Comparison of ENCODE assay signal across 1 cellular context in the genomic region with DNA sequence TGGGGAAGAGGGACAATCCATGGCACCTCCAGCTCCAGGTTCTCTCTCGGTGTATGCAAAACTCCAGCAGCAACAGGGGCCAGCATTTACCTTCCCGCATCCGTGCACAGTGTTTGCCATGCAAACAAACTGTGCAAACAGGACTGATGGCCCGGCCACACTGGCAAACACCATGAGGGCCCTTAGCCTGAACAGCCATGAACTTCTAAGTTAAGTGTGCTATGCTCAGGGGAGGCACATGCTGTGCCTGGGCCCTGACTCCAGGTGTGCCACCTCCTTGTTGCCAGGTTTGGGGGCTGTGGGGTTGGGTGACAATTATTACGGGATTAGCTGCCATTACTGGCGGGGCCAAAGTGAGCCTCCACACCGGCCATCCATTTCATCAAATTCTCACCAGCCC.
TF ChIP-seq lines count a peak whose summit lies in the region.

No MANE protein-coding gene starts in this region.

TF ChIP-seq in HepG2, 621 proteins besides CTCF, POLR2A, EP300 and RAD21 (continued from another document and continues in another):
- TF ChIP-seq, protein P1, sequence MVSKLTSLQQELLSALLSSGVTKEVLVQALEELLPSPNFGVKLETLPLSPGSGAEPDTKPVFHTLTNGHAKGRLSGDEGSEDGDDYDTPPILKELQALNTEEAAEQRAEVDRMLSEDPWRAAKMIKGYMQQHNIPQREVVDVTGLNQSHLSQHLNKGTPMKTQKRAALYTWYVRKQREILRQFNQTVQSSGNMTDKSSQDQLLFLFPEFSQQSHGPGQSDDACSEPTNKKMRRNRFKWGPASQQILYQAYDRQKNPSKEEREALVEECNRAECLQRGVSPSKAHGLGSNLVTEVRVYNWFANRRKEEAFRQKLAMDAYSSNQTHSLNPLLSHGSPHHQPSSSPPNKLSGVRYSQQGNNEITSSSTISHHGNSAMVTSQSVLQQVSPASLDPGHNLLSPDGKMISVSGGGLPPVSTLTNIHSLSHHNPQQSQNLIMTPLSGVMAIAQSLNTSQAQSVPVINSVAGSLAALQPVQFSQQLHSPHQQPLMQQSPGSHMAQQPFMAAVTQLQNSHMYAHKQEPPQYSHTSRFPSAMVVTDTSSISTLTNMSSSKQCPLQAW (CRISPR knock-in tag; IDR thresholded peaks at IDR 0.05), result peak; percentile 82; the same call in 1 of the 2 replicates
- TF ChIP-seq ZNF747 (CRISPR knock-in tag; IDR thresholded peaks at IDR 0.05; ENCODE audit: borderline replicate concordance) (no peak), PRDM15 (CRISPR knock-in tag; IDR thresholded peaks at IDR 0.05) (peak; percentile 74; the same call in 1 of the 2 replicates), SOX6 (IDR thresholded peaks at IDR 0.05) (no peak), SOX6 (CRISPR knock-in tag; IDR thresholded peaks at IDR 0.05) (peak; percentile 70), ZNF616 (CRISPR knock-in tag; IDR thresholded peaks at IDR 0.05; ENCODE audit: low read depth) (no peak), SALL2 (CRISPR knock-in tag; IDR thresholded peaks at IDR 0.05) (no peak), RXRA (CRISPR knock-in tag; IDR thresholded peaks at IDR 0.05) (peak; percentile 88), SMC3 (IDR thresholded peaks at IDR 0.05; ENCODE audit: low read length) (no peak; the same call in 1 of the 2 replicates), ZZZ3 (CRISPR knock-in tag; IDR thresholded peaks at IDR 0.05; ENCODE audit: borderline replicate concordance) (no peak), YEATS2 (CRISPR knock-in tag; IDR thresholded peaks at IDR 0.05; ENCODE audit: borderline replicate concordance) (0 out of 2 replicates have a peak, but pooled peaks have one; percentile 24), ZNF333 (CRISPR knock-in tag; IDR thresholded peaks at IDR 0.05; ENCODE audit: borderline replicate concordance) (no peak), TP53 (CRISPR knock-in tag; conservative IDR thresholded peaks at IDR 0.05) (0 out of 2 replicates have a peak, but pooled peaks have one; percentile 23), MAFK (conservative IDR thresholded peaks at IDR 0.05 in 1 of 2, IDR thresholded peaks at IDR 0.05 in 1 of 2; ENCODE audit: low read length in 2 of 2) (no peak), RFX5 (IDR thresholded peaks at IDR 0.05; ENCODE audit: low read depth, low read length) (no peak), MNT (IDR thresholded peaks at IDR 0.05) (no peak), ZSCAN31 (CRISPR knock-in tag; IDR thresholded peaks at IDR 0.05; ENCODE audit: low read depth) (no peak), MXI1 (IDR thresholded peaks at IDR 0.05; ENCODE audit: borderline replicate concordance, low read depth, low read length) (no peak), MTA3 (CRISPR knock-in tag; IDR thresholded peaks at IDR 0.05) (no peak), HNRNPUL1 (IDR thresholded peaks at IDR 0.05; ENCODE audit: low read depth, low read length) (no peak), SNRNP70 (IDR thresholded peaks at IDR 0.05; ENCODE audit: low read depth, low read length) (no peak), ZIK1 (CRISPR knock-in tag; IDR thresholded peaks at IDR 0.05; ENCODE audit: borderline replicate concordance, low read depth) (no peak), GABPB1 (CRISPR knock-in tag; IDR thresholded peaks at IDR 0.05) (no peak), RFXANK (CRISPR knock-in tag; IDR thresholded peaks at IDR 0.05) (no peak), MYNN (CRISPR knock-in tag; IDR thresholded peaks at IDR 0.05; ENCODE audit: low read depth) (no peak)
- TF ChIP-seq, protein P2, sequence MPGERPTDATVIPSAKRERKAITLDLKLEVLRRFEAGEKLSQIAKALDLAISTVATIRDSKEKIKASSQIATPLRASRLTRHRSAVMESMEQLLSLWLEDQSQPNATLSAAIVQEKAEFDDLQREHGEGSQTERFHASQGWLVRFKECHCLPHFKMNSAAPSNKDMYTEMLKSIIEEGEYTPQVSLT (CRISPR knock-in tag; IDR thresholded peaks at IDR 0.05; ENCODE audit: borderline replicate concordance, low read depth), result no peak
- TF ChIP-seq, protein P3, sequence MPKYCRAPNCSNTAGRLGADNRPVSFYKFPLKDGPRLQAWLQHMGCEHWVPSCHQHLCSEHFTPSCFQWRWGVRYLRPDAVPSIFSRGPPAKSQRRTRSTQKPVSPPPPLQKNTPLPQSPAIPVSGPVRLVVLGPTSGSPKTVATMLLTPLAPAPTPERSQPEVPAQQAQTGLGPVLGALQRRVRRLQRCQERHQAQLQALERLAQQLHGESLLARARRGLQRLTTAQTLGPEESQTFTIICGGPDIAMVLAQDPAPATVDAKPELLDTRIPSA (CRISPR knock-in tag; IDR thresholded peaks at IDR 0.05; ENCODE audit: borderline replicate concordance), result no peak
- TF ChIP-seq, protein P4, sequence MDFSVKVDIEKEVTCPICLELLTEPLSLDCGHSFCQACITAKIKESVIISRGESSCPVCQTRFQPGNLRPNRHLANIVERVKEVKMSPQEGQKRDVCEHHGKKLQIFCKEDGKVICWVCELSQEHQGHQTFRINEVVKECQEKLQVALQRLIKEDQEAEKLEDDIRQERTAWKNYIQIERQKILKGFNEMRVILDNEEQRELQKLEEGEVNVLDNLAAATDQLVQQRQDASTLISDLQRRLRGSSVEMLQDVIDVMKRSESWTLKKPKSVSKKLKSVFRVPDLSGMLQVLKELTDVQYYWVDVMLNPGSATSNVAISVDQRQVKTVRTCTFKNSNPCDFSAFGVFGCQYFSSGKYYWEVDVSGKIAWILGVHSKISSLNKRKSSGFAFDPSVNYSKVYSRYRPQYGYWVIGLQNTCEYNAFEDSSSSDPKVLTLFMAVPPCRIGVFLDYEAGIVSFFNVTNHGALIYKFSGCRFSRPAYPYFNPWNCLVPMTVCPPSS (IDR thresholded peaks at IDR 0.05), result no peak
- TF ChIP-seq, protein P5, sequence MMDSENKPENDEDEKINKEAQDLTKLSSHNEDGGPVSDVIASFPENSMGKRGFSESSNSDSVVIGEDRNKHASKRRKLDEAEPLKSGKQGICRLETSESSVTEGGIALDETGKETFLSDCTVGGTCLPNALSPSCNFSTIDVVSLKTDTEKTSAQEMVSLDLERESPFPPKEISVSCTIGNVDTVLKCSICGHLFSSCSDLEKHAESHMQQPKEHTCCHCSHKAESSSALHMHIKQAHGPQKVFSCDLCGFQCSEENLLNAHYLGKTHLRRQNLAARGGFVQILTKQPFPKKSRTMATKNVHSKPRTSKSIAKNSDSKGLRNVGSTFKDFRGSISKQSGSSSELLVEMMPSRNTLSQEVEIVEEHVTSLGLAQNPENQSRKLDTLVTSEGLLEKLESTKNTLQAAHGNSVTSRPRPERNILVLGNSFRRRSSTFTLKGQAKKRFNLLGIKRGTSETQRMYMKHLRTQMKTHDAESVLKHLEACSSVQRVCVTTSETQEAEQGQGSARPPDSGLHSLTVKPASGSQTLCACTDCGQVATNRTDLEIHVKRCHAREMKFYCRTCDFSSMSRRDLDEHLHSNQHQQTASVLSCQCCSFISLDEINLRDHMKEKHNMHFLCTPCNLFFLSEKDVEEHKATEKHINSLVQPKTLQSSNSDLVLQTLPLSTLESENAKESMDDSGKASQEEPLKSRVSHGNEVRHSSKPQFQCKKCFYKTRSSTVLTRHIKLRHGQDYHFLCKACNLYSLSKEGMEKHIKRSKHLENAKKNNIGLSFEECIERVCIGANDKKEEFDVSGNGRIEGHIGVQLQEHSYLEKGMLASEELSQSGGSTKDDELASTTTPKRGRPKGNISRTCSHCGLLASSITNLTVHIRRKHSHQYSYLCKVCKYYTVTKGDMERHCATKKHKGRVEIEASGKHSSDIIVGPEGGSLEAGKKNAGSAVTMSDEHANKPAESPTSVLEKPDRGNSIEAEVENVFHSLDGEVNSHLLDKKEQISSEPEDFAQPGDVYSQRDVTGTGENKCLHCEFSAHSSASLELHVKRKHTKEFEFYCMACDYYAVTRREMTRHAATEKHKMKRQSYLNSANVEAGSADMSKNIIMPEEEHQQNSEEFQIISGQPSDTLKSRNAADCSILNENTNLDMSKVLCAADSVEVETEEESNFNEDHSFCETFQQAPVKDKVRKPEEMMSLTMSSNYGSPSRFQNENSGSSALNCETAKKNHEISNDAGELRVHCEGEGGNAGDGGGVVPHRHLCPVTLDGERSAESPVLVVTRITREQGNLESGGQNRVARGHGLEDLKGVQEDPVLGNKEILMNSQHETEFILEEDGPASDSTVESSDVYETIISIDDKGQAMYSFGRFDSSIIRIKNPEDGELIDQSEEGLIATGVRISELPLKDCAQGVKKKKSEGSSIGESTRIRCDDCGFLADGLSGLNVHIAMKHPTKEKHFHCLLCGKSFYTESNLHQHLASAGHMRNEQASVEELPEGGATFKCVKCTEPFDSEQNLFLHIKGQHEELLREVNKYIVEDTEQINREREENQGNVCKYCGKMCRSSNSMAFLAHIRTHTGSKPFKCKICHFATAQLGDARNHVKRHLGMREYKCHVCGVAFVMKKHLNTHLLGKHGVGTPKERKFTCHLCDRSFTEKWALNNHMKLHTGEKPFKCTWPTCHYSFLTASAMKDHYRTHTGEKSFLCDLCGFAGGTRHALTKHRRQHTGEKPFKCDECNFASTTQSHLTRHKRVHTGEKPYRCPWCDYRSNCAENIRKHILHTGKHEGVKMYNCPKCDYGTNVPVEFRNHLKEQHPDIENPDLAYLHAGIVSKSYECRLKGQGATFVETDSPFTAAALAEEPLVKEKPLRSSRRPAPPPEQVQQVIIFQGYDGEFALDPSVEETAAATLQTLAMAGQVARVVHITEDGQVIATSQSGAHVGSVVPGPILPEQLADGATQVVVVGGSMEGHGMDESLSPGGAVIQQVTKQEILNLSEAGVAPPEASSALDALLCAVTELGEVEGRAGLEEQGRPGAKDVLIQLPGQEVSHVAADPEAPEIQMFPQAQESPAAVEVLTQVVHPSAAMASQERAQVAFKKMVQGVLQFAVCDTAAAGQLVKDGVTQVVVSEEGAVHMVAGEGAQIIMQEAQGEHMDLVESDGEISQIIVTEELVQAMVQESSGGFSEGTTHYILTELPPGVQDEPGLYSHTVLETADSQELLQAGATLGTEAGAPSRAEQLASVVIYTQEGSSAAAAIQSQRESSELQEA (CRISPR knock-in tag; IDR thresholded peaks at IDR 0.05; ENCODE audit: not compliant biosample characterization), result no peak
- TF ChIP-seq, protein P6, sequence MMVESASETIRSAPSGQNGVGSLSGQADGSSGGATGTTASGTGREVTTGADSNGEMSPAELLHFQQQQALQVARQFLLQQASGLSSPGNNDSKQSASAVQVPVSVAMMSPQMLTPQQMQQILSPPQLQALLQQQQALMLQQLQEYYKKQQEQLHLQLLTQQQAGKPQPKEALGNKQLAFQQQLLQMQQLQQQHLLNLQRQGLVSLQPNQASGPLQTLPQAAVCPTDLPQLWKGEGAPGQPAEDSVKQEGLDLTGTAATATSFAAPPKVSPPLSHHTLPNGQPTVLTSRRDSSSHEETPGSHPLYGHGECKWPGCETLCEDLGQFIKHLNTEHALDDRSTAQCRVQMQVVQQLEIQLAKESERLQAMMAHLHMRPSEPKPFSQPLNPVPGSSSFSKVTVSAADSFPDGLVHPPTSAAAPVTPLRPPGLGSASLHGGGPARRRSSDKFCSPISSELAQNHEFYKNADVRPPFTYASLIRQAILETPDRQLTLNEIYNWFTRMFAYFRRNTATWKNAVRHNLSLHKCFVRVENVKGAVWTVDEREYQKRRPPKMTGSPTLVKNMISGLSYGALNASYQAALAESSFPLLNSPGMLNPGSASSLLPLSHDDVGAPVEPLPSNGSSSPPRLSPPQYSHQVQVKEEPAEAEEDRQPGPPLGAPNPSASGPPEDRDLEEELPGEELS (CRISPR knock-in tag; IDR thresholded peaks at IDR 0.05), result peak; percentile 91
- TF ChIP-seq, protein P7, sequence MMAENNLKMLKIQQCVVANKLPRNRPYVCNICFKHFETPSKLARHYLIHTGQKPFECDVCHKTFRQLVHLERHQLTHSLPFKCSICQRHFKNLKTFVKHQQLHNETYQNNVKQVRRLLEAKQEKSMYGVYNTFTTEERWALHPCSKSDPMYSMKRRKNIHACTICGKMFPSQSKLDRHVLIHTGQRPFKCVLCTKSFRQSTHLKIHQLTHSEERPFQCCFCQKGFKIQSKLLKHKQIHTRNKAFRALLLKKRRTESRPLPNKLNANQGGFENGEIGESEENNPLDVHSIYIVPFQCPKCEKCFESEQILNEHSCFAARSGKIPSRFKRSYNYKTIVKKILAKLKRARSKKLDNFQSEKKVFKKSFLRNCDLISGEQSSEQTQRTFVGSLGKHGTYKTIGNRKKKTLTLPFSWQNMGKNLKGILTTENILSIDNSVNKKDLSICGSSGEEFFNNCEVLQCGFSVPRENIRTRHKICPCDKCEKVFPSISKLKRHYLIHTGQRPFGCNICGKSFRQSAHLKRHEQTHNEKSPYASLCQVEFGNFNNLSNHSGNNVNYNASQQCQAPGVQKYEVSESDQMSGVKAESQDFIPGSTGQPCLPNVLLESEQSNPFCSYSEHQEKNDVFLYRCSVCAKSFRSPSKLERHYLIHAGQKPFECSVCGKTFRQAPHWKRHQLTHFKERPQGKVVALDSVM (CRISPR knock-in tag; IDR thresholded peaks at IDR 0.05), result no peak
